10 cellular contexts compared by ENCODE assay signal in genomic region chr1:46467183-46467504, GRCh38. TPM values are rescaled to one million over a fixed set of nuclear protein-coding genes. Genes with fewer than 3 reads are reported as not detected.
DNase-seq lines count a peak whose midpoint lies in the region; ATAC-seq, FAIRE-seq and TF ChIP-seq lines count a peak whose summit lies in the region.
"Had no signal": no experiment of that assay in that cellular context is flagged by ENCODE, and none has a peak within 500 bp of the region (broad histone marks: within the 10 kb centered on the region; RNA-seq: fewer than 3 reads in every experiment).

No MANE protein-coding gene starts in this region.

- TF ChIP-seq POLR2A in GM12878 (IDR thresholded peaks at IDR 0.05; ENCODE audit: low read depth, low read length) = no peak
- TF ChIP-seq POLR2A in upper lobe of left lung (IDR thresholded peaks at IDR 0.05) = no peak

- no peak for FAIRE-seq in GM12878 (lab: Jason Lieb, UNC)

- peak overlapping the region; percentile 65 for H3K4me3 Mint-ChIP-seq in activated naive CD4-positive, alpha-beta T cell treated with anti-CD3 and anti-CD28 coated beads, Interleukin-2, amount 10 ng/mL, durations not matched to agents 7 days and 5 days

- no peak overlapping the region for H2BK15ac ChIP-seq in mesenchymal stem cell (ENCODE audit: low read depth, poor library complexity, severe bottlenecking)

- peak overlapping the region in 1 of 2 experiments; percentile 84 for H3K23ac ChIP-seq in mesenchymal stem cell (ENCODE audit: low read length in 2 of 2)

- H3K27ac ChIP-seq in GM12878 (ENCODE audit: control insufficient read depth, insufficient read depth) (no peak overlapping the region), mesenchymal stem cell (ENCODE audit: low read length, poor library complexity, severe bottlenecking) (no peak overlapping the region), upper lobe of left lung (no peak overlapping the region)

- H2BK12ac ChIP-seq in mesenchymal stem cell (ENCODE audit: low read length in 2 of 2) = no peak overlapping the region

- H3K36me3 ChIP-seq in GM12878 (ENCODE audit: control insufficient read depth in 2 of 2, insufficient read depth in 2 of 2, low read length in 1 of 2) (no peaks in the 10 kb centered on the region), mesenchymal stem cell (ENCODE audit: control insufficient read depth in 1 of 2, insufficient read depth in 2 of 2, low read depth in 1 of 2, low read length in 2 of 2) (no peaks in the 10 kb centered on the region), upper lobe of left lung (no peaks in the 10 kb centered on the region)

- no peaks in the 10 kb centered on the region for H3K36me3 Mint-ChIP-seq in activated naive CD4-positive, alpha-beta T cell treated with anti-CD3 and anti-CD28 coated beads, Interleukin-2, amount 10 ng/mL, durations not matched to agents 7 days and 5 days
- H3K36me3 Mint-ChIP-seq in activated naive CD4-positive, alpha-beta T cell treated with anti-CD3 and anti-CD28 coated beads, Interleukin-2, amount 50 U/mL, for 72 hours = no peaks in the 10 kb centered on the region

- H3K9me3 Mint-ChIP-seq in activated naive CD4-positive, alpha-beta T cell treated with anti-CD3 and anti-CD28 coated beads, Interleukin-2, amount 10 ng/mL, durations not matched to agents 7 days and 5 days = no peaks in the 10 kb centered on the region
- H3K9me3 Mint-ChIP-seq in activated naive CD4-positive, alpha-beta T cell treated with anti-CD3 and anti-CD28 coated beads, Interleukin-2, amount 50 U/mL, for 72 hours = no peaks in the 10 kb centered on the region

- no TSS peak for BruUV-seq in GM12878 (replicated peaks; lab: Mats Ljungman, UMichigan)

- H4K8ac ChIP-seq in mesenchymal stem cell (ENCODE audit: low read length) = no peak overlapping the region

- TF ChIP-seq CTCF in GM12878 (IDR thresholded peaks at IDR 0.05 in 2 of 3, conservative IDR thresholded peaks at IDR 0.05 in 1 of 3; ENCODE audit: control insufficient read depth in 2 of 3, extremely low read depth in 1 of 3, insufficient read depth in 1 of 3, low read depth in 3 of 3, low read length in 3 of 3) = no peak
- TF ChIP-seq CTCF in upper lobe of left lung (IDR thresholded peaks at IDR 0.05) = no peak
- TF ChIP-seq CTCF in GM13977 (IDR thresholded peaks at IDR 0.05; ENCODE audit: extremely low read depth, insufficient read depth, missing control alignments) = no peak

- no peak overlapping the region for H2BK120ac ChIP-seq in mesenchymal stem cell (ENCODE audit: low read depth, low read length)

- H2BK5ac ChIP-seq in mesenchymal stem cell (ENCODE audit: low read depth, low read length, poor library complexity, severe bottlenecking) = no peak overlapping the region

- no peak overlapping the region for H3K27ac Mint-ChIP-seq in activated naive CD4-positive, alpha-beta T cell treated with anti-CD3 and anti-CD28 coated beads, Interleukin-2, amount 10 ng/mL, durations not matched to agents 7 days and 5 days
- no peak overlapping the region for H3K27ac Mint-ChIP-seq in activated naive CD4-positive, alpha-beta T cell treated with anti-CD3 and anti-CD28 coated beads, Interleukin-2, amount 50 U/mL, for 72 hours

- H4K20me1 ChIP-seq in GM12878 (ENCODE audit: control insufficient read depth, insufficient read depth) = no peaks in the 10 kb centered on the region

- SMC1A ChIA-PET in GM12878 (lab: Charles Lee; ENCODE audit: uncharacterized antibody, unreplicated experiment) = no interaction called here

- no peak overlapping the region for H2AFZ ChIP-seq in GM12878 (ENCODE audit: control insufficient read depth, low read depth, low read length)
- no peak overlapping the region for H2AFZ ChIP-seq in mesenchymal stem cell (ENCODE audit: low read depth, low read length)

- no peak for ATAC-seq in activated naive CD4-positive, alpha-beta T cell treated with anti-CD3 and anti-CD28 coated beads, Interleukin-2, amount 50 U/mL, for 72 hours
- no peak for ATAC-seq in GM12878
- ATAC-seq in upper lobe of left lung (ENCODE audit: low FRiP score in 2 of 2) = no peak

- H3K4ac ChIP-seq in mesenchymal stem cell (ENCODE audit: low read depth in 1 of 2, low read length in 2 of 2) = no peak overlapping the region

- H3K4me3 ChIP-seq in GM12878 (no peak overlapping the region), mesenchymal stem cell (ENCODE audit: insufficient read depth in 1 of 2, low read depth in 1 of 2, low read length in 2 of 2) (peak overlapping the region; percentile 59 to 72), upper lobe of left lung (peak overlapping the region in 3 of 4 donors; percentile 48 to 67 (median 60))

- H3K79me1 ChIP-seq in mesenchymal stem cell (replicated peaks; ENCODE audit: low read length, poor library complexity, severe bottlenecking) = no peaks in the 10 kb centered on the region

- CTCF ChIA-PET in activated naive CD4-positive, alpha-beta T cell treated with anti-CD3 and anti-CD28 coated beads, Interleukin-2, amount 10 ng/mL, durations not matched to agents 7 days and 5 days (lab: Charles Lee) = no interaction called here
- CTCF ChIA-PET in GM12878 (lab: Yijun Ruan, JAX) = no interaction called here

- peaks cover 79% of the 10 kb centered on the region for H3K27me3 Mint-ChIP-seq in activated naive CD4-positive, alpha-beta T cell treated with anti-CD3 and anti-CD28 coated beads, Interleukin-2, amount 10 ng/mL, durations not matched to agents 7 days and 5 days

- peaks cover 11 to 20% of the 10 kb centered on the region in 2 experiments; a peak in 3 of 4 replicates for H3K27me3 ChIP-seq in GM12878 (replicated peaks in 1 of 2; ENCODE audit: control insufficient read depth in 2 of 2, insufficient read depth in 2 of 2, low read length in 1 of 2)
- peaks cover 79 to 90% of the 10 kb centered on the region in 2 experiments for H3K27me3 ChIP-seq in mesenchymal stem cell (ENCODE audit: control insufficient read depth in 1 of 2, insufficient read depth in 1 of 2, low read length in 2 of 2)
- peaks cover 0 to 15% (median 7%) of the 10 kb centered on the region in 4 donors for H3K27me3 ChIP-seq in upper lobe of left lung

- DNase-seq in activated naive CD4-positive, alpha-beta T cell treated with anti-CD3 and anti-CD28 coated beads, Interleukin-2, amount 10 ng/mL, durations not matched to agents 7 days and 5 days = no peak
- no peak for DNase-seq in activated naive CD4-positive, alpha-beta T cell treated with anti-CD3 and anti-CD28 coated beads, Interleukin-2, amount 50 U/mL, for 72 hours (ENCODE audit: low spot score in 2 of 2)
- DNase-seq in GM12878 (ENCODE audit: low read depth, low spot score) (no peak), mesenchymal stem cell (no peak), upper lobe of left lung (no peak), SKM-1 (lab: John Stamatoyannopoulos, UW; ENCODE audit: unreplicated experiment) (no peak), mucosa of gallbladder (ENCODE audit: low spot score) (no peak), GM13977 (ENCODE audit: low spot score) (no peak)
- DNase-seq: activated CD4-positive, CD25-positive, alpha-beta regulatory T cell; GOT3 had no signal

- H3K18ac ChIP-seq in mesenchymal stem cell (ENCODE audit: low read depth in 1 of 2, low read length in 2 of 2) = peak overlapping the region in 1 of 2 experiments; percentile 55

- H3K4me1 ChIP-seq in GM12878 (ENCODE audit: control insufficient read depth, insufficient read depth, low read length) (no peaks in the 10 kb centered on the region; the same call in 1 of the 2 replicates), mesenchymal stem cell (ENCODE audit: control insufficient read depth, insufficient read depth, low read depth, low read length) (peaks cover 6% of the 10 kb centered on the region), upper lobe of left lung (peaks cover 8 to 14% (median 12%) of the 10 kb centered on the region in 4 donors)

- H4K91ac ChIP-seq in mesenchymal stem cell (ENCODE audit: low read length) = no peak overlapping the region

- no peak overlapping the region for H2AK5ac ChIP-seq in mesenchymal stem cell (ENCODE audit: low read length, severe bottlenecking)

- peak overlapping the region in 1 of 2 experiments; percentile 79 for H3K14ac ChIP-seq in mesenchymal stem cell (ENCODE audit: low read length in 2 of 2)

- WGBS in GM12878 (ENCODE audit: insufficient coverage, insufficient replicate concordance, low lambda C conversion rate, missing lambda C conversion rate) = 49% methylated on average over 8 of the region's 8 CpGs
- 21% methylated on average over 8 of the region's 8 CpGs for WGBS in mesenchymal stem cell
- WGBS in upper lobe of left lung, 2 donors = 42 to 93% methylated on average over 2 to 8 of the region's 8 CpGs

- H3K9me3 ChIP-seq in GM12878 (replicated peaks; ENCODE audit: control insufficient read depth, insufficient read depth, low read length) (no peaks in the 10 kb centered on the region), mesenchymal stem cell (ENCODE audit: control insufficient read depth, low read length) (no peaks in the 10 kb centered on the region), upper lobe of left lung (no peaks in the 10 kb centered on the region)

- in situ Hi-C loops in GM12878 (cut with MboI) (no loop called here), GM13977 (cut with MboI; ENCODE audit: low pct_unique_long_range_greater_than_20kb, low sequenced_read_pairs, unreplicated experiment) (no loop called here)

- TF ChIP-seq EP300 in GM12878 (IDR thresholded peaks at IDR 0.05; ENCODE audit: borderline replicate concordance in 1 of 2, control insufficient read depth in 1 of 2, low read depth in 2 of 2, low read length in 2 of 2) (no peak), upper lobe of left lung (IDR thresholded peaks at IDR 0.05) (no peak)

- TF ChIP-seq RAD21 in GM12878 (IDR thresholded peaks at IDR 0.05; ENCODE audit: insufficient read depth, low read depth, low read length) = no peak

- POLR2A ChIA-PET in GM12878 (lab: Charles Lee) = no interaction called here

- H3K4me2 ChIP-seq in GM12878 (ENCODE audit: control insufficient read depth, insufficient read depth) = peak overlapping the region; percentile 66
- H3K4me2 ChIP-seq in mesenchymal stem cell (ENCODE audit: low read length, poor library complexity, severe bottlenecking) = peak overlapping the region; percentile 92

- peaks cover 12% of the 10 kb centered on the region for H3K4me1 Mint-ChIP-seq in activated naive CD4-positive, alpha-beta T cell treated with anti-CD3 and anti-CD28 coated beads, Interleukin-2, amount 10 ng/mL, durations not matched to agents 7 days and 5 days

- H3K9ac ChIP-seq in GM12878 (ENCODE audit: control insufficient read depth, insufficient read depth, low read length) = no peak overlapping the region
- H3K9ac ChIP-seq in mesenchymal stem cell (ENCODE audit: low read length) = peak overlapping the region; percentile 38

- no peaks in the 10 kb centered on the region for H3K79me2 ChIP-seq in GM12878 (ENCODE audit: control insufficient read depth, insufficient read depth, low read length)

- intact Hi-C loops in GM12878 (cut with micrococcal nuclease; ENCODE audit: unreplicated experiment) = no loop called here

- RAD21 ChIA-PET in GM12878 (lab: Charles Lee; ENCODE audit: unreplicated experiment) = no interaction called here

RNA-seq across cellular contexts. Expression of gene DMBX1, which starts 22.5 kb away (rescaled TPM):
- under 1 TPM; 0.09 to 0.54 TPM for total RNA-seq in activated naive CD4-positive, alpha-beta T cell treated with anti-CD3 and anti-CD28 coated beads, Interleukin-2, amount 50 U/mL, for 72 hours
- total RNA-seq in GM12878 (2013; cell fraction: nucleolus; rRNA removed) = not detected in 2 replicates
- total RNA-seq in GM12878 (2014; rRNA removed) = not detected in 2 replicates
- not detected in 2 replicates for total RNA-seq in GM12878 (2014; rRNA removed; fragmentation: Illumina TruSeq; extraction: Trizol)
- total RNA-seq in GM12878 (2021) = not detected in 2 replicates
- polyA plus RNA-seq in GM12878 (2011; ENCODE audit: low read depth) = not detected
- polyA plus RNA-seq in GM12878 (2011; rRNA removed) = 0.03 TPM in 1 of 2 replicates, not detected in the other
- 0.06 TPM in 1 of 2 replicates, not detected in the other for polyA plus RNA-seq in GM12878 (2011; cell fraction: cytosol; rRNA removed)
- 0.07 TPM in 1 of 2 replicates, not detected in the other for polyA plus RNA-seq in GM12878 (2011; cell fraction: nucleus; rRNA removed)
- not detected in 2 replicates for polyA plus RNA-seq in GM12878 (2012)
- not detected in 2 replicates for polyA plus RNA-seq in GM12878 (2014; fragmentation: Illumina TruSeq; extraction: Trizol)
- polyA plus RNA-seq in GM12878 (2014; fragmentation: Nextera tagmentation; extraction: Ambion mirVana) = not detected
- polyA plus RNA-seq in GM12878 (2014; rRNA removed) = not detected in 2 replicates
- polyA plus RNA-seq in GM12878 (2016; fragmentation: Nextera tagmentation; extraction: Ambion mirVana) = not detected
- polyA minus RNA-seq in GM12878 (2011; rRNA and poly(A)+ RNA removed) = not detected in 2 replicates
- not detected in 2 replicates for polyA minus RNA-seq in GM12878 (2011; cell fraction: cytosol; rRNA and poly(A)+ RNA removed)
- not detected in 2 replicates for polyA minus RNA-seq in GM12878 (2011; cell fraction: nucleus; rRNA and poly(A)+ RNA removed)
- polyA plus RNA-seq in mesenchymal stem cell (2013, experiment 1 of 2) = not detected
- not detected for polyA plus RNA-seq in mesenchymal stem cell (2013, experiment 2 of 2)
- not detected for total RNA-seq in upper lobe of left lung
- total RNA-seq in mucosa of gallbladder = not detected
